32 cellular contexts compared by ENCODE assay signal in genomic region chr13:35292329-35292728, GRCh38.
"Had no signal": no experiment of that assay in that cellular context is flagged by ENCODE, and none has a peak within 500 bp of the region (broad histone marks: within the 10 kb centered on the region; RNA-seq: fewer than 3 reads in every experiment).

No MANE protein-coding gene starts in this region.

- DNase-seq: activated CD4-positive, alpha-beta memory T cell treated with anti-CD3 and anti-CD28 coated beads for 36 hours; activated CD4-positive, alpha-beta T cell treated with anti-CD3 and anti-CD28 coated beads for 36 hours; activated CD4-positive, alpha-beta T cell treated with anti-CD3 and anti-CD28 coated beads, Interleukin-2, amount 10 ng/mL, durations not matched to agents 24 days and 14 days; activated CD4-positive, CD25-positive, alpha-beta regulatory T cell; activated CD4-positive, CD25-positive, alpha-beta regulatory T cell treated with anti-CD3 and anti-CD28 coated beads, Interleukin-2, amount 50 U/mL, for 72 hours; activated CD8-positive, alpha-beta memory T cell treated with anti-CD3 and anti-CD28 coated beads, Interleukin-2, amount 10 ng/mL, durations not matched to agents 7 days and 5 days; activated CD8-positive, alpha-beta memory T cell treated with anti-CD3 and anti-CD28 coated beads, Interleukin-2, amount 50 U/mL, for 48 hours; activated CD8-positive, alpha-beta T cell treated with anti-CD3 and anti-CD28 coated beads, Interleukin-2, amount 10 ng/mL, durations not matched to agents 7 days and 5 days; activated effector memory CD4-positive, alpha-beta T cell treated with Interleukin-2 at 50 U/mL for 16 hours; activated gamma-delta T cell treated with Interleukin-2 at 50 U/mL for 16 hours; activated naive CD4-positive, alpha-beta T cell treated with anti-CD3 and anti-CD28 coated beads, Interleukin-2, amount 50 U/mL, for 16 hours; activated naive CD4-positive, alpha-beta T cell treated with Interleukin-2 at 50 U/mL for 16 hours; activated T-cell treated with anti-CD3 and anti-CD28 coated beads for 4 hours; activated T-cell treated with anti-CD3 and anti-CD28 coated beads, Interleukin-2, amount 50 U/mL, for 24 hours; activated T-cell treated with anti-CD3 and anti-CD28 coated beads, Interleukin-2, amount 50 U/mL, for 72 hours; amniotic stem cell; anterior cingulate cortex; brain microvascular endothelial cell; cortex of kidney; dermis blood vessel endothelial cell; effector CD4-positive, alpha-beta T cell; effector memory CD8-positive, alpha-beta T cell; erythroblast; foreskin keratinocyte; gastrocnemius medialis; glutamatergic neuron; heart left ventricle; T-helper 2 cell had no signal

- H3K9me3 Mint-ChIP-seq: activated CD4-positive, alpha-beta memory T cell treated with anti-CD3 and anti-CD28 coated beads for 36 hours; activated CD4-positive, alpha-beta T cell treated with anti-CD3 and anti-CD28 coated beads, Interleukin-2, amount 10 ng/mL, durations not matched to agents 24 days and 14 days; activated T-cell treated with anti-CD3 and anti-CD28 coated beads, Interleukin-2, amount 50 U/mL, for 24 hours; activated T-cell treated with anti-CD3 and anti-CD28 coated beads, Interleukin-2, amount 50 U/mL, for 72 hours; activated T-helper 17 cell treated with anti-CD3 and anti-CD28 coated beads, Interleukin-2, amount 50 U/mL, for 72 hours had no signal

- H3K27ac Mint-ChIP-seq: activated CD4-positive, alpha-beta memory T cell treated with anti-CD3 and anti-CD28 coated beads for 36 hours; activated CD4-positive, alpha-beta T cell treated with anti-CD3 and anti-CD28 coated beads for 36 hours; activated CD4-positive, alpha-beta T cell treated with anti-CD3 and anti-CD28 coated beads, Interleukin-2, amount 10 ng/mL, durations not matched to agents 24 days and 14 days; activated CD8-positive, alpha-beta memory T cell treated with anti-CD3 and anti-CD28 coated beads, Interleukin-2, amount 10 ng/mL, durations not matched to agents 7 days and 5 days; activated CD8-positive, alpha-beta T cell treated with anti-CD3 and anti-CD28 coated beads, Interleukin-2, amount 10 ng/mL, durations not matched to agents 7 days and 5 days; activated naive CD8-positive, alpha-beta T cell; activated T-cell treated with anti-CD3 and anti-CD28 coated beads, Interleukin-2, amount 50 U/mL, for 24 hours; activated T-cell treated with anti-CD3 and anti-CD28 coated beads, Interleukin-2, amount 50 U/mL, for 72 hours; activated T-helper 17 cell treated with anti-CD3 and anti-CD28 coated beads, Interleukin-2, amount 50 U/mL, for 72 hours; effector memory CD8-positive, alpha-beta T cell had no signal

- H3K36me3 ChIP-seq: brain microvascular endothelial cell, esophagus muscularis mucosa, gastrocnemius medialis, heart left ventricle had no signal

- H3K9me3 ChIP-seq: esophagus muscularis mucosa, gastrocnemius medialis, heart left ventricle had no signal

- H3K27me3 Mint-ChIP-seq: activated CD4-positive, alpha-beta memory T cell treated with anti-CD3 and anti-CD28 coated beads for 36 hours; activated CD4-positive, alpha-beta T cell treated with anti-CD3 and anti-CD28 coated beads for 36 hours; activated CD4-positive, alpha-beta T cell treated with anti-CD3 and anti-CD28 coated beads, Interleukin-2, amount 10 ng/mL, durations not matched to agents 24 days and 14 days; activated CD8-positive, alpha-beta memory T cell treated with anti-CD3 and anti-CD28 coated beads, Interleukin-2, amount 10 ng/mL, durations not matched to agents 7 days and 5 days; activated naive CD8-positive, alpha-beta T cell; activated T-cell treated with anti-CD3 and anti-CD28 coated beads, Interleukin-2, amount 50 U/mL, for 24 hours; activated T-helper 17 cell treated with anti-CD3 and anti-CD28 coated beads, Interleukin-2, amount 50 U/mL, for 72 hours; central memory CD8-positive, alpha-beta T cell; effector memory CD8-positive, alpha-beta T cell had no signal

- H3K27ac ChIP-seq: brain microvascular endothelial cell, esophagus muscularis mucosa, foreskin keratinocyte, gastrocnemius medialis, heart left ventricle had no signal

- H3K36me3 Mint-ChIP-seq: activated CD4-positive, alpha-beta memory T cell treated with anti-CD3 and anti-CD28 coated beads for 36 hours; activated CD8-positive, alpha-beta memory T cell treated with anti-CD3 and anti-CD28 coated beads, Interleukin-2, amount 10 ng/mL, durations not matched to agents 7 days and 5 days; activated naive CD8-positive, alpha-beta T cell had no signal

- H3K4me1 Mint-ChIP-seq: activated CD4-positive, alpha-beta T cell treated with anti-CD3 and anti-CD28 coated beads for 36 hours; activated CD4-positive, alpha-beta T cell treated with anti-CD3 and anti-CD28 coated beads, Interleukin-2, amount 10 ng/mL, durations not matched to agents 24 days and 14 days; activated CD8-positive, alpha-beta memory T cell treated with anti-CD3 and anti-CD28 coated beads, Interleukin-2, amount 10 ng/mL, durations not matched to agents 7 days and 5 days; activated T-helper 17 cell treated with anti-CD3 and anti-CD28 coated beads, Interleukin-2, amount 50 U/mL, for 72 hours; central memory CD8-positive, alpha-beta T cell had no signal

- H3K4me3 ChIP-seq: esophagus muscularis mucosa, gastrocnemius medialis, heart left ventricle had no signal

- H3K4me3 Mint-ChIP-seq: activated CD4-positive, alpha-beta memory T cell treated with anti-CD3 and anti-CD28 coated beads for 36 hours; activated CD4-positive, alpha-beta T cell treated with anti-CD3 and anti-CD28 coated beads for 36 hours; activated CD4-positive, alpha-beta T cell treated with anti-CD3 and anti-CD28 coated beads, Interleukin-2, amount 10 ng/mL, durations not matched to agents 24 days and 14 days; activated CD8-positive, alpha-beta memory T cell treated with anti-CD3 and anti-CD28 coated beads, Interleukin-2, amount 10 ng/mL, durations not matched to agents 7 days and 5 days; activated CD8-positive, alpha-beta T cell treated with anti-CD3 and anti-CD28 coated beads, Interleukin-2, amount 10 ng/mL, durations not matched to agents 7 days and 5 days; activated naive CD8-positive, alpha-beta T cell; activated T-cell treated with anti-CD3 and anti-CD28 coated beads, Interleukin-2, amount 50 U/mL, for 24 hours; activated T-cell treated with anti-CD3 and anti-CD28 coated beads, Interleukin-2, amount 50 U/mL, for 72 hours; activated T-helper 17 cell treated with anti-CD3 and anti-CD28 coated beads, Interleukin-2, amount 50 U/mL, for 72 hours; central memory CD8-positive, alpha-beta T cell; effector memory CD8-positive, alpha-beta T cell had no signal
